In genomic region chr20:41004561-41005360, GRCh38 we compare ENCODE assay signal across 8 cellular contexts. TPM values are rescaled to one million over a fixed set of nuclear protein-coding genes. Genes with fewer than 3 reads are reported as not detected.
DNase-seq lines count a peak whose midpoint lies in the region; ATAC-seq and TF ChIP-seq lines count a peak whose summit lies in the region.

No MANE protein-coding gene starts in this region.

- DNase-seq in activated naive CD4-positive, alpha-beta T cell treated with Interleukin-2 at 50 U/mL for 16 hours = peak; percentile 37
- no peak for DNase-seq in activated naive CD4-positive, alpha-beta T cell treated with anti-CD3 and anti-CD28 coated beads, Interleukin-2, amount 50 U/mL, for 16 hours
- peak; percentile 13 for DNase-seq in activated naive CD8-positive, alpha-beta T cell treated with anti-CD3 and anti-CD28 coated beads for 36 hours
- DNase-seq in immature natural killer cell (no peak), tibial nerve (ENCODE audit: low spot score in 2 of 2) (no peak), GDM1 (lab: John Stamatoyannopoulos, UW) (no peak), GOT3 (lab: John Stamatoyannopoulos, UW) (no peak)

- no peak overlapping the region for H3K4me3 ChIP-seq in tibial nerve

- no peak for TF ChIP-seq CTCF in tibial nerve (IDR thresholded peaks at IDR 0.05)

- H3K36me3 Mint-ChIP-seq in activated naive CD8-positive, alpha-beta T cell treated with anti-CD3 and anti-CD28 coated beads for 36 hours = no peaks in the 10 kb centered on the region
- H3K36me3 Mint-ChIP-seq in immature natural killer cell = no peaks in the 10 kb centered on the region

- H3K27me3 Mint-ChIP-seq in activated naive CD8-positive, alpha-beta T cell treated with anti-CD3 and anti-CD28 coated beads for 36 hours = no peaks in the 10 kb centered on the region
- peaks cover 3 to 6% (median 3%) of the 10 kb centered on the region in 3 donors for H3K27me3 Mint-ChIP-seq in immature natural killer cell (ENCODE audit: low read depth in 3 of 3)

- no peak for ATAC-seq in HG03378 (IDR thresholded peaks at IDR 0.05; ENCODE audit: unreplicated experiment)

- peak overlapping the region; percentile 9 to 77 (median 68) for H3K27ac ChIP-seq in tibial nerve

- no peaks in the 10 kb centered on the region for H3K36me3 ChIP-seq in tibial nerve

- TF ChIP-seq EP300 in tibial nerve (IDR thresholded peaks at IDR 0.05) = no peak

- H3K4me1 ChIP-seq in tibial nerve = peaks cover 0 to 45% (median 29%) of the 10 kb centered on the region in 4 donors

- H3K4me3 Mint-ChIP-seq in activated naive CD8-positive, alpha-beta T cell treated with anti-CD3 and anti-CD28 coated beads for 36 hours = no peak overlapping the region
- no peak overlapping the region for H3K4me3 Mint-ChIP-seq in immature natural killer cell

- TF ChIP-seq POLR2A in tibial nerve (IDR thresholded peaks at IDR 0.05) = no peak

- H3K9me3 ChIP-seq in tibial nerve = no peaks in the 10 kb centered on the region

- 51 to 77% methylated on average over 8 of the region's 8 CpGs for WGBS in tibial nerve, 2 donors

- H3K4me1 Mint-ChIP-seq in activated naive CD8-positive, alpha-beta T cell treated with anti-CD3 and anti-CD28 coated beads for 36 hours = peaks cover 31% of the 10 kb centered on the region
- peaks cover 23 to 27% of the 10 kb centered on the region in 2 donors for H3K4me1 Mint-ChIP-seq in immature natural killer cell

- H3K27me3 ChIP-seq in tibial nerve = no peaks in the 10 kb centered on the region

- no peak overlapping the region for H3K27ac Mint-ChIP-seq in activated naive CD8-positive, alpha-beta T cell treated with anti-CD3 and anti-CD28 coated beads for 36 hours
- H3K27ac Mint-ChIP-seq in immature natural killer cell = peak overlapping the region in 4 of 6 donors; percentile 41 to 97 (median 76)

- no peaks in the 10 kb centered on the region for H3K9me3 Mint-ChIP-seq in activated naive CD8-positive, alpha-beta T cell treated with anti-CD3 and anti-CD28 coated beads for 36 hours
- H3K9me3 Mint-ChIP-seq in immature natural killer cell = no peaks in the 10 kb centered on the region

RNA-seq across cellular contexts. Expression of gene TOP1, which starts 23.9 kb away (rescaled TPM):
- 100 to 1,000 TPM in 1 of 2 experiments, 10 to 100 TPM in 1; 99.6 to 102 TPM for total RNA-seq in activated naive CD8-positive, alpha-beta T cell treated with anti-CD3 and anti-CD28 coated beads for 36 hours
- polyA plus RNA-seq in immature natural killer cell = 10 to 100 TPM in 1 of 3 donors, 1 to 10 TPM in 2; 5.0 to 16.0 (median 5.3) TPM
- 10 to 100 TPM; 17.9 to 29.1 (median 23.1) TPM for total RNA-seq in tibial nerve

Comparison
In these comparisons a context has a peak if more than half of its experiments do, and no peak if none do; other contexts are left out.
1. DNase-seq: peak in activated naive CD4-positive, alpha-beta T cell treated with Interleukin-2 at 50 U/mL for 16 hours (single experiment) and activated naive CD8-positive, alpha-beta T cell treated with anti-CD3 and anti-CD28 coated beads for 36 hours (single experiment); none in activated naive CD4-positive, alpha-beta T cell treated with anti-CD3 and anti-CD28 coated beads, Interleukin-2, amount 50 U/mL, for 16 hours (single experiment), immature natural killer cell (0 of 3), tibial nerve (0 of 2), GDM1 (single experiment) and GOT3 (single experiment).